Comparison of ENCODE assay signal across 9 cellular contexts in genomic region chr6:624979-625378, GRCh38. TPM values are rescaled to one million over a fixed set of nuclear protein-coding genes. Genes with fewer than 3 reads are reported as not detected.
DNase-seq lines count a peak whose midpoint lies in the region; TF ChIP-seq lines count a peak whose summit lies in the region.
"Had no signal": no experiment of that assay in that cellular context is flagged by ENCODE, and none has a peak within 500 bp of the region (broad histone marks: within the 10 kb centered on the region; RNA-seq: fewer than 3 reads in every experiment).

No MANE protein-coding gene starts in this region.

- H3K4me3 Mint-ChIP-seq in neural crest cell, result no peak overlapping the region

- peak overlapping the region; percentile 97 for H3K27ac Mint-ChIP-seq in neural crest cell (ENCODE audit: unreplicated experiment)

- no peaks in the 10 kb centered on the region for H3K4me1 ChIP-seq in osteoblast (ENCODE audit: insufficient read depth, low read length)
- H3K4me1 ChIP-seq in stomach, result no peaks in the 10 kb centered on the region

- H3K79me2 ChIP-seq in osteoblast (ENCODE audit: insufficient read depth, low read length), result no peaks in the 10 kb centered on the region

- no peaks in the 10 kb centered on the region for H3K36me3 ChIP-seq in osteoblast (ENCODE audit: insufficient read depth, low read length)
- H3K36me3 ChIP-seq in stomach, result peaks cover 0 to 29% (median 14%) of the 10 kb centered on the region in 4 donors

- no peaks in the 10 kb centered on the region for H4K20me1 ChIP-seq in osteoblast (ENCODE audit: insufficient read depth, low read length)

- H3K9me3 ChIP-seq in osteoblast (ENCODE audit: low read depth, low read length), result no peaks in the 10 kb centered on the region
- H3K9me3 ChIP-seq in stomach, result no peaks in the 10 kb centered on the region

- DNase-seq in GDM1 (lab: John Stamatoyannopoulos, UW) (peak; percentile 21), NAMALWA (ENCODE audit: low spot score) (peak; percentile 13), fibroblast of gingiva (ENCODE audit: low read depth) (peak; percentile 73), neural crest cell (ENCODE audit: low read depth, low spot score) (no peak), NCI-H1436 (lab: John Stamatoyannopoulos, UW) (no peak), osteoblast (ENCODE audit: insufficient read length, low spot score, missing footprints) (no peak), stomach (no peak)
- no peak for DNase-seq in stimulated activated CD4-positive, alpha-beta T cell treated with anti-CD3 and anti-CD28 coated beads, Interleukin-1b, Interleukin-23, amount 100 ng/mL, for 48 hours

- H3K4me1 Mint-ChIP-seq in neural crest cell, result peaks cover 3% of the 10 kb centered on the region

- no peaks in the 10 kb centered on the region for H3K9me3 Mint-ChIP-seq in neural crest cell

- H2AFZ ChIP-seq in osteoblast (ENCODE audit: low read length), result no peak overlapping the region

- no peak overlapping the region for H3K27ac ChIP-seq in osteoblast (ENCODE audit: low read depth, low read length)
- H3K27ac ChIP-seq in stomach, result peak overlapping the region in 1 of 5 donors; percentile 14
- H3K27ac ChIP-seq: coronary artery had no signal

- no peak for TF ChIP-seq EP300 in stomach (IDR thresholded peaks at IDR 0.05)

- H3K27me3 Mint-ChIP-seq in neural crest cell (ENCODE audit: low read depth), result no peaks in the 10 kb centered on the region

- H3K4me2 ChIP-seq in osteoblast (ENCODE audit: insufficient read depth, low read length), result no peak overlapping the region

- whole genome bisulfite sequencing in stomach, 5 donors, result 79 to 90% (median 85%) methylated on average over 11 of the region's 11 CpGs

- no peak for TF ChIP-seq CTCF in neural crest cell (conservative IDR thresholded peaks at IDR 0.05)
- TF ChIP-seq CTCF in osteoblast (IDR thresholded peaks at IDR 0.05; ENCODE audit: extremely low read depth, low read depth, low read length), result no peak
- TF ChIP-seq CTCF in stomach (IDR thresholded peaks at IDR 0.05), result no peak

- no peak for TF ChIP-seq POLR2A in stomach (IDR thresholded peaks at IDR 0.05)

- H3K36me3 Mint-ChIP-seq in neural crest cell (ENCODE audit: low read depth), result peaks cover 5% of the 10 kb centered on the region

- H3K27me3 ChIP-seq in osteoblast (ENCODE audit: insufficient read depth, low read length), result no peaks in the 10 kb centered on the region
- H3K27me3 ChIP-seq in stomach, result no peaks in the 10 kb centered on the region

- intact Hi-C loops in stomach (cut with DNase I; ENCODE audit: low total_unique reads), result no loop called here

- H3K4me3 ChIP-seq in osteoblast (ENCODE audit: insufficient read depth, low read length), result no peak overlapping the region
- H3K4me3 ChIP-seq in stomach, result no peak overlapping the region
- H3K4me3 ChIP-seq: coronary artery had no signal

RNA-seq across cellular contexts. Expression of gene HUS1B, which starts 31.9 kb away (rescaled TPM):
- 0.40 and 0.59 TPM in 2 replicates for total RNA-seq in neural crest cell
- total RNA-seq in osteoblast, result 0.59 and 0.72 TPM in 2 replicates
- total RNA-seq in stomach, result 10 to 100 TPM in 1 of 5 donors, 1 to 10 TPM in 2, not detected in 2; 2.9 to 46.1 (median 4.8) TPM
- under 1 TPM in 1 of 3 donors, not detected in 2; 0.31 TPM for polyA plus RNA-seq in stomach

Comparison
In these comparisons a context has a peak if more than half of its experiments do, and no peak if none do; other contexts are left out.
1. DNase-seq: peak in GDM1 (single experiment), NAMALWA (single experiment) and fibroblast of gingiva (single experiment); none in neural crest cell (single experiment), NCI-H1436 (single experiment), stimulated activated CD4-positive, alpha-beta T cell treated with anti-CD3 and anti-CD28 coated beads, Interleukin-1b, Interleukin-23, amount 100 ng/mL, for 48 hours (single experiment), osteoblast (single experiment) and stomach (single experiment).